Comparison of ENCODE assay signal across 12 cellular contexts in the genomic region with DNA sequence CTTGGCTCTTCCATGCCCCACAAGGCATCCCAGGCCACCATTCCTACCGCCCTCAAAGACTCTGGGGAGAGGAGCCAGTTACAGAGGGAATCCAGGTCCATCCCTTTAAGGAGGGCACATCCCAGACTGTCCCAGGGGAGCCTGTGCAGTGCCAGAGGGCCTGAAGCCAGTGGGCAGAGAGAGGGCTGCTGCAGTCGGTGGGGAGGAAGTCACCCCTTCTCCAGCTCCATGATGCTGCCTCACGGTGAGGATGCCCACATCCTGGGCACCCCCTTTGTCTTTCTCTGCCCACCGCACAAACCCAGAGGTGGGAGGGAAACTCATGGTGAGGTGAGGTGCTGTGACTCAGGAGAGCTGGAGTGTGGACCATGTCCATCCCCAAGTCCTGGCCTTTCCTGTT. TPM values are rescaled to one million over a fixed set of nuclear protein-coding genes. Genes with fewer than 3 reads are reported as not detected.
A peak's percentile ranks its signal among the peaks of the same experiment; 100 is the strongest.
DNase-seq lines count a peak whose midpoint lies in the region; ATAC-seq and TF ChIP-seq lines count a peak whose summit lies in the region.
"Had no signal": no experiment of that assay in that cellular context is flagged by ENCODE, and none has a peak within 500 bp of the region (broad histone marks: within the 10 kb centered on the region; RNA-seq: fewer than 3 reads in every experiment).

No MANE protein-coding gene starts in this region.

- H3K4me3 Mint-ChIP-seq in Caco-2 (ENCODE audit: unreplicated experiment), result no peak overlapping the region
- peak overlapping the region; percentile 44 for H3K4me3 Mint-ChIP-seq in activated T-helper 17 cell treated with anti-CD3 and anti-CD28 coated beads, Interleukin-2, amount 50 U/mL, for 72 hours

- ATAC-seq in GM21723 (IDR thresholded peaks at IDR 0.05; ENCODE audit: unreplicated experiment), result peak; percentile 27
- no peak for ATAC-seq in activated T-helper 17 cell treated with anti-CD3 and anti-CD28 coated beads, Interleukin-2, amount 50 U/mL, for 72 hours (replicated peaks)
- ATAC-seq in psoas muscle, result no peak
- no peak for ATAC-seq in HG03045 (IDR thresholded peaks at IDR 0.05; ENCODE audit: unreplicated experiment)
- no peak for ATAC-seq in left colon

- H3K4me1 ChIP-seq in Caco-2, result peaks cover 21% of the 10 kb centered on the region
- H3K4me1 ChIP-seq in neutrophil (ENCODE audit: control insufficient read depth in 1 of 2, insufficient read depth in 1 of 2, low read depth in 1 of 2, low read length in 1 of 2), result peaks cover 38 to 48% of the 10 kb centered on the region in 2 experiments
- H3K4me1 ChIP-seq in psoas muscle, result no peaks in the 10 kb centered on the region
- peaks cover 40% of the 10 kb centered on the region for H3K4me1 ChIP-seq in vagina

- no peaks in the 10 kb centered on the region for H3K27me3 ChIP-seq in Caco-2 (replicated peaks; ENCODE audit: control insufficient read depth, insufficient read depth, low read length)
- no peaks in the 10 kb centered on the region for H3K27me3 ChIP-seq in neutrophil
- H3K27me3 ChIP-seq in psoas muscle (ENCODE audit: insufficient read depth in 3 of 3, low read length in 2 of 3), result peaks cover 0 to 10% (median 7%) of the 10 kb centered on the region in 3 donors
- H3K27me3 ChIP-seq in vagina, result no peaks in the 10 kb centered on the region
- H3K27me3 ChIP-seq: ascending aorta had no signal

- no peaks in the 10 kb centered on the region for H3K36me3 ChIP-seq in Caco-2 (ENCODE audit: control insufficient read depth, insufficient read depth, low read length)
- H3K36me3 ChIP-seq in neutrophil, result no peaks in the 10 kb centered on the region
- no peaks in the 10 kb centered on the region for H3K36me3 ChIP-seq in psoas muscle (ENCODE audit: insufficient read depth in 1 of 2, low read depth in 1 of 2)
- H3K36me3 ChIP-seq in vagina, result no peaks in the 10 kb centered on the region
- H3K36me3 ChIP-seq: ascending aorta had no signal

- no peaks in the 10 kb centered on the region for H3K9me3 Mint-ChIP-seq in Caco-2 (ENCODE audit: unreplicated experiment)
- no peaks in the 10 kb centered on the region for H3K9me3 Mint-ChIP-seq in activated T-helper 17 cell treated with anti-CD3 and anti-CD28 coated beads, Interleukin-2, amount 50 U/mL, for 72 hours

- TF ChIP-seq CTCF in Caco-2 (IDR thresholded peaks at IDR 0.05; ENCODE audit: insufficient read depth in 1 of 2, low read depth in 1 of 2, low read length in 1 of 2, severe bottlenecking in 1 of 2, unreplicated experiment in 1 of 2) (no peak), neutrophil (IDR thresholded peaks at IDR 0.05) (no peak), psoas muscle (IDR thresholded peaks at IDR 0.05) (no peak), vagina (IDR thresholded peaks at IDR 0.05) (no peak)

- TF ChIP-seq POLR2A in vagina (IDR thresholded peaks at IDR 0.05), result no peak

- POLR2A ChIA-PET in Caco-2 (lab: Charles Lee), result no interaction called here

- intact Hi-C loops in Caco-2 (cut with micrococcal nuclease; ENCODE audit: unreplicated experiment), result no loop called here
- intact Hi-C loops in psoas muscle (cut with DNase I), result no loop called here
- intact Hi-C loops in left colon (cut with DNase I, micrococcal nuclease), result no loop called here
- intact Hi-C loops in vagina (cut with DNase I), result no loop called here

- H3K36me3 Mint-ChIP-seq in Caco-2 (ENCODE audit: insufficient read depth, unreplicated experiment), result peaks cover 7% of the 10 kb centered on the region
- H3K36me3 Mint-ChIP-seq in activated T-helper 17 cell treated with anti-CD3 and anti-CD28 coated beads, Interleukin-2, amount 50 U/mL, for 72 hours (ENCODE audit: low read depth), result no peaks in the 10 kb centered on the region

- peak overlapping the region; percentile 41 for H3K27ac Mint-ChIP-seq in Caco-2 (ENCODE audit: unreplicated experiment)
- H3K27ac Mint-ChIP-seq in activated T-helper 17 cell treated with anti-CD3 and anti-CD28 coated beads, Interleukin-2, amount 50 U/mL, for 72 hours, result peak overlapping the region; percentile 3

- H3K4me3 ChIP-seq in Caco-2 (ENCODE audit: low read depth, low read length) (no peak overlapping the region), neutrophil (ENCODE audit: low read depth in 1 of 2, low read length in 1 of 2) (peak overlapping the region; percentile 18 to 45), psoas muscle (no peak overlapping the region), vagina (no peak overlapping the region)

- H3K4me1 Mint-ChIP-seq in Caco-2 (ENCODE audit: low read depth, unreplicated experiment), result peaks cover 11% of the 10 kb centered on the region
- peaks cover 5% of the 10 kb centered on the region for H3K4me1 Mint-ChIP-seq in activated T-helper 17 cell treated with anti-CD3 and anti-CD28 coated beads, Interleukin-2, amount 50 U/mL, for 72 hours

- 33 to 43% (median 39%) methylated on average over 4 of the region's 4 CpGs for WGBS in psoas muscle, 3 donors

- DNase-seq in Caco-2 (no peak), psoas muscle (no peak), left colon (no peak), vagina (ENCODE audit: extremely low spot score in 2 of 2) (no peak)
- DNase-seq: hippocampal formation, NCI-H1105, NCI-H524 had no signal

- H3K27ac ChIP-seq in neutrophil (peak overlapping the region; percentile 80), psoas muscle (no peak overlapping the region), vagina (no peak overlapping the region)
- H3K27ac ChIP-seq: ascending aorta had no signal

- CTCF ChIA-PET in Caco-2 (lab: Charles Lee), result no interaction called here

- BruUV-seq in Caco-2 (replicated peaks; lab: Mats Ljungman, UMichigan), result no TSS peak

- H3K9me3 ChIP-seq in Caco-2 (no peaks in the 10 kb centered on the region), neutrophil (no peaks in the 10 kb centered on the region), psoas muscle (no peaks in the 10 kb centered on the region), vagina (no peaks in the 10 kb centered on the region)
- H3K9me3 ChIP-seq: ascending aorta had no signal

- H3K27me3 Mint-ChIP-seq in Caco-2 (ENCODE audit: insufficient read depth, unreplicated experiment), result no peaks in the 10 kb centered on the region
- H3K27me3 Mint-ChIP-seq in activated T-helper 17 cell treated with anti-CD3 and anti-CD28 coated beads, Interleukin-2, amount 50 U/mL, for 72 hours, result peaks cover 37% of the 10 kb centered on the region

RNA-seq across cellular contexts. Expression of gene ANKRD33B, which starts 26.3 kb away (rescaled TPM):
- 22.8 and 25.3 TPM in 2 replicates for total RNA-seq in Caco-2 (2022)
- 10 to 100 TPM in 1 of 2 donors, 1 to 10 TPM in 1; 7.8 to 12.2 TPM for total RNA-seq in activated T-helper 17 cell treated with anti-CD3 and anti-CD28 coated beads, Interleukin-2, amount 50 U/mL, for 72 hours
- 10 to 100 TPM in 1 of 4 donors, 1 to 10 TPM in 3; 2.1 to 32.7 (median 8.3) TPM for total RNA-seq in psoas muscle
- 10 to 100 TPM in 1 of 3 donors, 1 to 10 TPM in 2; 1.4 to 14.1 (median 5.0) TPM for polyA plus RNA-seq in psoas muscle
- 1 to 10 TPM in 1 of 2 donors, under 1 TPM in 1; 0.61 to 1.8 TPM for total RNA-seq in left colon
- total RNA-seq in vagina, result 14.2 TPM

Comparison
In these comparisons a context has a peak if more than half of its experiments do, and no peak if none do; other contexts are left out.
1. H3K4me3 ChIP-seq: peak in neutrophil (2 of 2); none in Caco-2 (single experiment), psoas muscle (single experiment) and vagina (0 of 2).